In genomic region chr11:91394718-91395414, GRCh38 we compare ENCODE assay signal across 1 cellular context.
TF ChIP-seq lines count a peak whose summit lies in the region.

No MANE protein-coding gene starts in this region.

TF ChIP-seq in HepG2, 621 proteins besides CTCF, POLR2A, EP300 and RAD21 (continued from another document):
- TF ChIP-seq UBTF (CRISPR knock-in tag; IDR thresholded peaks at IDR 0.05) (no peak), TCF7 (IDR thresholded peaks at IDR 0.05; ENCODE audit: low read depth) (0 out of 2 replicates have a peak, but pooled peaks have one; percentile 25), SOX13 (IDR thresholded peaks at IDR 0.05) (no peak), SOX13 (CRISPR knock-in tag; conservative IDR thresholded peaks at IDR 0.05 in 1 of 2, IDR thresholded peaks at IDR 0.05 in 1 of 2) (peak in 1 of 2 experiments; percentile 69; a peak in 2 of 4 replicates), SOX5 (CRISPR knock-in tag; IDR thresholded peaks at IDR 0.05; ENCODE audit: borderline replicate concordance) (peak; percentile 59; the same call in 1 of the 2 replicates), RERE (CRISPR knock-in tag; IDR thresholded peaks at IDR 0.05; ENCODE audit: low read depth) (peak; percentile 19; the same call in 1 of the 2 replicates), ARID3A (IDR thresholded peaks at IDR 0.05; ENCODE audit: low read depth, low read length) (0 out of 2 replicates have a peak, but pooled peaks have one; percentile 25), NCOA2 (CRISPR knock-in tag; IDR thresholded peaks at IDR 0.05) (peak; percentile 36; the same call in 1 of the 2 replicates), KMT2A (CRISPR knock-in tag; IDR thresholded peaks at IDR 0.05) (no peak)
